In genomic region chr5:151820903-151821302, GRCh38 we compare ENCODE assay signal across 25 cellular contexts.
DNase-seq lines count a peak whose midpoint lies in the region; ATAC-seq lines count a peak whose summit lies in the region.
"Had no signal": no experiment of that assay in that cellular context is flagged by ENCODE, and none has a peak within 500 bp of the region (broad histone marks: within the 10 kb centered on the region; RNA-seq: fewer than 3 reads in every experiment).

No MANE protein-coding gene starts in this region.

- DNase-seq in DMS153 (lab: John Stamatoyannopoulos, UW) (peak; percentile 5), DMS153 treated with DMSO at 0.1 percent for 48 hours (lab: John Stamatoyannopoulos, UW; ENCODE audit: unreplicated experiment) (no peak), COLO829 (ENCODE audit: low spot score) (peak; percentile 33), NCI-H69 (lab: John Stamatoyannopoulos, UW) (peak; percentile 87), medulla oblongata (ENCODE audit: extremely low spot score) (peak; percentile 62), DMS53 treated with DMSO at 0.1 percent for 48 hours (lab: John Stamatoyannopoulos, UW; ENCODE audit: unreplicated experiment) (no peak), NCI-H2227 treated with DMSO at 0.1 percent for 48 hours (lab: John Stamatoyannopoulos, UW) (no peak)
- DNase-seq: 8988T; activated CD8-positive, alpha-beta T cell treated with anti-CD3 and anti-CD28 coated beads for 36 hours; CD4-positive, alpha-beta T cell; effector memory CD4-positive, alpha-beta T cell; GM23248; islet precursor cell; MG63; NCI-H1436 treated with DMSO at 0.1 percent for 48 hours; SHP77 treated with DMSO at 0.1 percent for 48 hours; sigmoid colon; stimulated activated CD4-positive, alpha-beta T cell treated with anti-CD3 and anti-CD28 coated beads, Interleukin-15, amount 100 ng/mL, for 24 hours; stimulated activated CD8-positive, alpha-beta memory T cell treated with anti-CD3 and anti-CD28 coated beads, Interleukin-4, amount 100 ng/mL, for 48 hours; T-cell had no signal

- ATAC-seq in HG02642 (IDR thresholded peaks at IDR 0.05; ENCODE audit: poor library complexity, unreplicated experiment) = no peak
- ATAC-seq: activated CD4-positive, CD25-positive, alpha-beta regulatory T cell treated with anti-CD3 and anti-CD28 coated beads, Interleukin-2, amount 50 U/mL, for 24 hours; activated CD8-positive, alpha-beta T cell treated with anti-CD3 and anti-CD28 coated beads for 36 hours; gastroesophageal sphincter; K562; Panc1; T-cell had no signal

Comparison
In these comparisons a context has a peak if more than half of its experiments do, and no peak if none do; other contexts are left out.
1. DNase-seq: peak in DMS153 (single experiment), COLO829 (single experiment), NCI-H69 (single experiment) and medulla oblongata (single experiment); none in DMS153 treated with DMSO at 0.1 percent for 48 hours (single experiment), DMS53 treated with DMSO at 0.1 percent for 48 hours (single experiment) and NCI-H2227 treated with DMSO at 0.1 percent for 48 hours (single experiment).